ENCODE assay signal across 13 cellular contexts in genomic region chr7:43781726-43782607, GRCh38. TPM values are rescaled to one million over a fixed set of nuclear protein-coding genes. Genes with fewer than 3 reads are reported as not detected.
A peak's percentile ranks its signal among the peaks of the same experiment; 100 is the strongest.
DNase-seq lines count a peak whose midpoint lies in the region; ATAC-seq and TF ChIP-seq lines count a peak whose summit lies in the region.
"Had no signal": no experiment of that assay in that cellular context is flagged by ENCODE, and none has a peak within 500 bp of the region (broad histone marks: within the 10 kb centered on the region; RNA-seq: fewer than 3 reads in every experiment).

No MANE protein-coding gene starts in this region.

- H3K4me3 Mint-ChIP-seq in natural killer cell treated with Interleukin-12 subunit alpha and Interleukin-12 subunit beta and Interleukin-15 and Interleukin-18, amount 100 ng/mL, for 72 hours: no peak overlapping the region
- no peak overlapping the region for H3K4me3 Mint-ChIP-seq in natural killer cell
- H3K4me3 Mint-ChIP-seq: B cell; stimulated activated effector memory CD8-positive, alpha-beta T cell treated with anti-CD3 and anti-CD28 coated beads, Interleukin-12 subunit alpha, Interleukin-12 subunit beta, amount 100 ng/mL, for 72 hours had no signal

- H3K9ac ChIP-seq in mammary epithelial cell (ENCODE audit: insufficient read depth, low read length): no peak overlapping the region
- H3K9ac ChIP-seq in liver (ENCODE audit: low read depth in 1 of 2, low read length in 2 of 2): no peak overlapping the region

- dilution Hi-C loops in mammary epithelial cell (cut with HindIII; ENCODE audit: low sequenced_read_pairs): no loop called here

- H2AFZ ChIP-seq in mammary epithelial cell (ENCODE audit: low read depth, low read length): no peak overlapping the region

- H3K79me2 ChIP-seq in mammary epithelial cell (ENCODE audit: insufficient read depth, low read length): no peaks in the 10 kb centered on the region

- no peaks in the 10 kb centered on the region for H3K27me3 Mint-ChIP-seq in natural killer cell treated with Interleukin-12 subunit alpha and Interleukin-12 subunit beta and Interleukin-15 and Interleukin-18, amount 100 ng/mL, for 72 hours
- no peaks in the 10 kb centered on the region for H3K27me3 Mint-ChIP-seq in natural killer cell (ENCODE audit: low read depth in 2 of 2)
- H3K27me3 Mint-ChIP-seq: B cell had no signal

- intact Hi-C loops in natural killer cell (cut with micrococcal nuclease): no loop called here
- intact Hi-C loops in mammary epithelial cell (cut with micrococcal nuclease): no loop called here
- intact Hi-C loops in aorta (cut with DNase I): no loop called here

- no peaks in the 10 kb centered on the region for H3K36me3 ChIP-seq in mammary epithelial cell (ENCODE audit: insufficient read depth, low read length)
- no peaks in the 10 kb centered on the region for H3K36me3 ChIP-seq in liver (ENCODE audit: control insufficient read depth in 4 of 4, insufficient read depth in 3 of 4, low read depth in 1 of 4, low read length in 3 of 4)
- no peaks in the 10 kb centered on the region for H3K36me3 ChIP-seq in aorta (ENCODE audit: control insufficient read depth in 1 of 2, insufficient read depth in 2 of 2, low read length in 1 of 2)

- peaks cover 8 to 19% of the 10 kb centered on the region in 2 donors for H3K4me1 Mint-ChIP-seq in natural killer cell treated with Interleukin-12 subunit alpha and Interleukin-12 subunit beta and Interleukin-15 and Interleukin-18, amount 100 ng/mL, for 72 hours (ENCODE audit: low read depth in 2 of 2)
- H3K4me1 Mint-ChIP-seq in natural killer cell: peaks cover 0 to 20% of the 10 kb centered on the region in 2 donors
- H3K4me1 Mint-ChIP-seq: B cell had no signal

- H3K36me3 Mint-ChIP-seq in natural killer cell treated with Interleukin-12 subunit alpha and Interleukin-12 subunit beta and Interleukin-15 and Interleukin-18, amount 100 ng/mL, for 72 hours: peaks cover 8% of the 10 kb centered on the region
- no peaks in the 10 kb centered on the region for H3K36me3 Mint-ChIP-seq in natural killer cell
- H3K36me3 Mint-ChIP-seq: stimulated activated effector memory CD8-positive, alpha-beta T cell treated with anti-CD3 and anti-CD28 coated beads, Interleukin-12 subunit alpha, Interleukin-12 subunit beta, amount 100 ng/mL, for 72 hours had no signal

- peaks cover 13% of the 10 kb centered on the region for H3K4me1 ChIP-seq in mammary epithelial cell (ENCODE audit: insufficient read depth, low read length)
- peaks cover 0 to 3% (median 0%) of the 10 kb centered on the region in 4 donors for H3K4me1 ChIP-seq in liver (ENCODE audit: control insufficient read depth in 4 of 4, insufficient read depth in 4 of 4, low read length in 3 of 4)
- H3K4me1 ChIP-seq in aorta (ENCODE audit: control insufficient read depth in 1 of 2, insufficient read depth in 2 of 2, low read length in 2 of 2): peaks cover 0 to 5% of the 10 kb centered on the region in 2 donors

- peak overlapping the region; percentile 37 to 55 for H3K27ac Mint-ChIP-seq in natural killer cell treated with Interleukin-12 subunit alpha and Interleukin-12 subunit beta and Interleukin-15 and Interleukin-18, amount 100 ng/mL, for 72 hours
- peak overlapping the region in 1 of 2 donors; percentile 8 for H3K27ac Mint-ChIP-seq in natural killer cell
- H3K27ac Mint-ChIP-seq: B cell; stimulated activated effector memory CD8-positive, alpha-beta T cell treated with anti-CD3 and anti-CD28 coated beads, Interleukin-12 subunit alpha, Interleukin-12 subunit beta, amount 100 ng/mL, for 72 hours had no signal

- CTCF ChIA-PET in mammary epithelial cell (lab: Charles Lee; ENCODE audit: low non-redundant PET): no interaction called here

- no TSS peak for BruUV-seq in mammary epithelial cell (replicated peaks; lab: Mats Ljungman, UMichigan)

- no peak overlapping the region for H3K27ac ChIP-seq in mammary epithelial cell (ENCODE audit: insufficient read depth, low read depth, low read length)
- no peak overlapping the region for H3K27ac ChIP-seq in liver (ENCODE audit: low read depth in 1 of 2, low read length in 2 of 2)
- no peak overlapping the region for H3K27ac ChIP-seq in aorta (ENCODE audit: low read depth in 1 of 2, low read length in 2 of 2)
- H3K27ac ChIP-seq: dorsolateral prefrontal cortex had no signal

- no peak overlapping the region for H3K4me2 ChIP-seq in mammary epithelial cell (ENCODE audit: insufficient read depth, low read depth, low read length)

- H3K9me3 ChIP-seq in mammary epithelial cell (replicated peaks; ENCODE audit: insufficient read depth, low read length): no peaks in the 10 kb centered on the region
- no peaks in the 10 kb centered on the region for H3K9me3 ChIP-seq in liver (ENCODE audit: control insufficient read depth in 4 of 4, low read length in 3 of 4)
- H3K9me3 ChIP-seq in aorta (ENCODE audit: control insufficient read depth, low read length): no peaks in the 10 kb centered on the region

- TF ChIP-seq RAD21 in liver (IDR thresholded peaks at IDR 0.05): no peak

- H3K9me3 Mint-ChIP-seq in natural killer cell treated with Interleukin-12 subunit alpha and Interleukin-12 subunit beta and Interleukin-15 and Interleukin-18, amount 100 ng/mL, for 72 hours: no peaks in the 10 kb centered on the region
- H3K9me3 Mint-ChIP-seq in natural killer cell: no peaks in the 10 kb centered on the region
- H3K9me3 Mint-ChIP-seq: stimulated activated effector memory CD8-positive, alpha-beta T cell treated with anti-CD3 and anti-CD28 coated beads, Interleukin-12 subunit alpha, Interleukin-12 subunit beta, amount 100 ng/mL, for 72 hours had no signal

- H4K20me1 ChIP-seq in mammary epithelial cell (ENCODE audit: insufficient read depth, low read length): no peaks in the 10 kb centered on the region

- ATAC-seq in natural killer cell treated with Interleukin-12 subunit alpha and Interleukin-12 subunit beta and Interleukin-15 and Interleukin-18, amount 100 ng/mL, for 72 hours: peak in 1 of 2 donors; percentile 38
- ATAC-seq in natural killer cell (no peak), aorta (ENCODE audit: low FRiP score) (peak; percentile 41)
- ATAC-seq: stimulated activated effector memory CD8-positive, alpha-beta T cell treated with anti-CD3 and anti-CD28 coated beads, Interleukin-12 subunit alpha, Interleukin-12 subunit beta, amount 100 ng/mL, for 72 hours had no signal

- no peak for TF ChIP-seq CTCF in natural killer cell (IDR thresholded peaks at IDR 0.05)
- no peak for TF ChIP-seq CTCF in mammary epithelial cell (conservative IDR thresholded peaks at IDR 0.05 in 1 of 2, IDR thresholded peaks at IDR 0.05 in 1 of 2; ENCODE audit: extremely low read depth in 1 of 2, insufficient read depth in 1 of 2, low read depth in 1 of 2, low read length in 2 of 2)
- no peak for TF ChIP-seq CTCF in liver (IDR thresholded peaks at IDR 0.05; ENCODE audit: low read depth, low read length, missing input control)

- 81% methylated on average over 10 of the region's 10 CpGs for WGBS in mammary epithelial cell (ENCODE audit: low coverage, missing lambda C conversion rate)
- WGBS in liver: 66% methylated on average over 10 of the region's 10 CpGs
- 86 to 90% methylated on average over 10 of the region's 10 CpGs for WGBS in aorta, 2 donors

- H3K4me3 ChIP-seq in mammary epithelial cell (replicated peaks in 1 of 3; ENCODE audit: insufficient read depth in 1 of 3, low read depth in 2 of 3, low read length in 3 of 3) (no peak overlapping the region), liver (ENCODE audit: low read depth in 1 of 3, low read length in 3 of 3) (no peak overlapping the region), aorta (ENCODE audit: low read length in 2 of 2) (no peak overlapping the region)
- H3K4me3 ChIP-seq: dorsolateral prefrontal cortex had no signal

- in situ Hi-C loops in mammary epithelial cell (cut with MboI; ENCODE audit: low sequenced_read_pairs in 2 of 2): no loop called here

- H3K27me3 ChIP-seq in mammary epithelial cell (ENCODE audit: insufficient read depth, low read length) (no peaks in the 10 kb centered on the region), liver (ENCODE audit: control insufficient read depth in 4 of 4, insufficient read depth in 4 of 4, low read length in 3 of 4) (no peaks in the 10 kb centered on the region), aorta (ENCODE audit: control insufficient read depth in 1 of 2, insufficient read depth in 2 of 2, low read length in 1 of 2) (no peaks in the 10 kb centered on the region)
- H3K27me3 ChIP-seq: dorsolateral prefrontal cortex had no signal

- no peak for DNase-seq in natural killer cell treated with Interleukin-12 subunit alpha and Interleukin-12 subunit beta and Interleukin-15 and Interleukin-18, amount 100 ng/mL, for 72 hours (ENCODE audit: low spot score)
- DNase-seq in natural killer cell: no peak
- DNase-seq in mammary epithelial cell: peak; percentile 70
- DNase-seq in aorta: no peak
- DNase-seq in NCI-H446 (lab: John Stamatoyannopoulos, UW): no peak
- no peak for DNase-seq in stimulated activated CD4-positive, alpha-beta T cell treated with anti-CD3 and anti-CD28 coated beads, Interleukin-1b, Interleukin-23, amount 100 ng/mL, for 48 hours
- no peak for DNase-seq in activated CD4-positive, alpha-beta T cell treated with anti-CD3 and anti-CD28 coated beads, Interleukin-2, amount 50 U/mL, for 4 hours
- DNase-seq: activated naive CD4-positive, alpha-beta T cell treated with Interleukin-2 at 50 U/mL for 16 hours; dorsolateral prefrontal cortex; RPMI8226 had no signal

TF ChIP-seq in liver, 16 proteins besides CTCF, POLR2A, EP300 and RAD21 (continues in another document):
- peak; percentile 15 to 53 for TF ChIP-seq HNF4A (conservative IDR thresholded peaks at IDR 0.05)
- no peak for TF ChIP-seq YY1 (IDR thresholded peaks at IDR 0.05)
- no peak for TF ChIP-seq RXRA (IDR thresholded peaks at IDR 0.05)

RNA-seq across cellular contexts. Expression of gene BLVRA, which starts 23.5 kb away (rescaled TPM):
- 10 to 100 TPM; 34.6 to 62.0 TPM for total RNA-seq in natural killer cell treated with Interleukin-12 subunit alpha and Interleukin-12 subunit beta and Interleukin-15 and Interleukin-18, amount 100 ng/mL, for 72 hours
- total RNA-seq in natural killer cell: 10 to 100 TPM; 19.8 to 25.6 (median 20.9) TPM
- total RNA-seq in mammary epithelial cell: 10 to 100 TPM; 24.7 to 37.3 TPM
- 44.4 TPM for polyA plus RNA-seq in mammary epithelial cell
- polyA minus RNA-seq in mammary epithelial cell: 83.4 TPM
- total RNA-seq in liver: 10 to 100 TPM in 1 of 2 donors, 1 to 10 TPM in 1; 5.1 to 23.5 TPM
- polyA plus RNA-seq in liver: 1 to 10 TPM; 6.1 to 7.4 TPM
- 10 to 100 TPM; 56.0 to 61.0 TPM for total RNA-seq in aorta
- 100 to 1,000 TPM in 1 of 2 donors, 10 to 100 TPM in 1; 77.8 to 117 TPM for polyA plus RNA-seq in aorta

RNA-seq across cellular contexts. Expression of gene COA1, which starts 52.6 kb away (rescaled TPM):
- 100 to 1,000 TPM in 1 of 2 donors, 10 to 100 TPM in 1; 77.2 to 119 TPM for total RNA-seq in natural killer cell treated with Interleukin-12 subunit alpha and Interleukin-12 subunit beta and Interleukin-15 and Interleukin-18, amount 100 ng/mL, for 72 hours
- total RNA-seq in natural killer cell (10 to 100 TPM; 55.0 to 85.3 (median 69.5) TPM), mammary epithelial cell (10 to 100 TPM; 34.8 to 51.6 TPM), liver (10 to 100 TPM; 33.5 to 37.8 TPM), aorta (10 to 100 TPM; 36.5 to 55.6 TPM)
- polyA plus RNA-seq in mammary epithelial cell (25.9 TPM), liver (10 to 100 TPM; 16.6 to 25.3 TPM), aorta (10 to 100 TPM; 47.5 to 57.2 TPM)
- 16.5 TPM for polyA minus RNA-seq in mammary epithelial cell
